34 cellular contexts compared by ENCODE assay signal in the genomic region with DNA sequence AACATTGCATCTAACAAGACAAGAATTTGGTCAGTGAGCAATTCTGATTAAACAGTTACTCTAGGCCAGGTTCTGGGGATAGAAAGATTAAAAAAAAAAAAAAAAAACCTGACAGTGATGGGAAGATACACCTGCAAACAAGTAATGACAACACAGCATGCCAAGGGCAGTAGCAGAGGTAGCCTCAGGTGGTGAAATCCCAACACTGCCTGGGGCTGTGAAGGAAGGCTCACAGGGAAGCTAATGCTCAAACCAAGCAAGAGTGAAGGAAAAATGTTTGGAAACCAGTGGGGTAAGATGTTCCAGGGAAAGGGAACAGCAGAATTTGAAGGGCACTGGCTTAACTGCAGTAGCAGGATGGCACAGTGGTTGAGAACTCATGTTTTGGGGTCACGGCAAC.
"Had no signal": no experiment of that assay in that cellular context is flagged by ENCODE, and none has a peak within 500 bp of the region (broad histone marks: within the 10 kb centered on the region; RNA-seq: fewer than 3 reads in every experiment).

No MANE protein-coding gene starts in this region.

- H3K27ac ChIP-seq: KMS-11 had no signal

- H3K36me3 ChIP-seq: MG63 had no signal

- H3K4me3 ChIP-seq: MG63 had no signal

- H3K9me3 ChIP-seq: MG63 had no signal

- H3K9ac ChIP-seq: KMS-11 had no signal

- H3K4me2 ChIP-seq: KMS-11 had no signal

- DNase-seq: Karpas-422, Kasumi-1, MG63, MM.1S, MV-4-11, NCI-H1048, NCI-H1092, NCI-H1092 treated with DMSO at 0.1 percent for 48 hours, NCI-H1105, NCI-H1105 treated with DMSO at 0.1 percent for 48 hours, NCI-H1417, NCI-H1417 treated with DMSO at 0.1 percent for 48 hours, NCI-H1436, NCI-H1436 treated with DMSO at 0.1 percent for 48 hours, NCI-H146, NCI-H1694, NCI-H1694 treated with DMSO at 0.1 percent for 48 hours, NCI-H187, NCI-H187 treated with DMSO at 0.1 percent for 48 hours, NCI-H1930, NCI-H2029, NCI-H2029 treated with DMSO at 0.1 percent for 48 hours, NCI-H2081, NCI-H2081 treated with DMSO at 0.1 percent for 48 hours, NCI-H2107, NCI-H2171, NCI-H2171 treated with DMSO at 0.1 percent for 48 hours, NCI-H2227 treated with DMSO at 0.1 percent for 48 hours, NCI-H226, NCI-H345, NCI-H446, NCI-H446 treated with DMSO at 0.1 percent for 48 hours, NCI-H510A had no signal
